In genomic region chr7:108328174-108328651, GRCh38 we compare ENCODE assay signal across 8 cellular contexts.
A peak's percentile ranks its signal among the peaks of the same experiment; 100 is the strongest.
DNase-seq lines count a peak whose midpoint lies in the region; ATAC-seq and TF ChIP-seq lines count a peak whose summit lies in the region.

No MANE protein-coding gene starts in this region.

- CTCF ChIA-PET in HEK293 (lab: Yijun Ruan, JAX): interaction anchor here (0.6 to 1.4 kb wide), 3 partner anchors 55 to 124 kb away, joined by 3 read pairs; no protein-coding TSS in a partner anchor
- CTCF ChIA-PET in activated CD4-positive, alpha-beta memory T cell treated with anti-CD3 and anti-CD28 coated beads for 36 hours (lab: Charles Lee): no interaction called here

- no peaks in the 10 kb centered on the region for H3K36me3 Mint-ChIP-seq in activated CD4-positive, alpha-beta memory T cell treated with anti-CD3 and anti-CD28 coated beads for 36 hours

- intact Hi-C loops in left colon (cut with DNase I, micrococcal nuclease): no loop called here
- intact Hi-C loops in activated CD4-positive, alpha-beta memory T cell treated with anti-CD3 and anti-CD28 coated beads for 36 hours (cut with micrococcal nuclease): no loop called here

- H3K36me3 ChIP-seq in HEK293 (ENCODE audit: control insufficient read depth in 2 of 2, insufficient read depth in 1 of 2, low read length in 2 of 2): no peaks in the 10 kb centered on the region
- H3K36me3 ChIP-seq in HUES64 (ENCODE audit: insufficient read depth, low read length): no peaks in the 10 kb centered on the region

- ATAC-seq in GM19023 (IDR thresholded peaks at IDR 0.05; ENCODE audit: unreplicated experiment): peak; percentile 56
- peak; percentile 42 for ATAC-seq in left colon

- no peaks in the 10 kb centered on the region for H3K27me3 ChIP-seq in HUES64 (ENCODE audit: insufficient read depth, low read length)

- 80% methylated on average over 2 of the region's 2 CpGs for WGBS in HUES64

- TF ChIP-seq CTCF in HEK293 (tag by site-specific recombination; IDR thresholded peaks at IDR 0.05): no peak

- DNase-seq in left colon: no peak
- DNase-seq in SIG-M5 treated with dmso at 0.1 percent for 504 hours (lab: John Stamatoyannopoulos, UW; ENCODE audit: unreplicated experiment): no peak
- no peak for DNase-seq in activated CD4-positive, alpha-beta memory T cell treated with anti-CD3 and anti-CD28 coated beads for 36 hours
- DNase-seq in DMS114 treated with DMSO at 0.1 percent for 48 hours (lab: John Stamatoyannopoulos, UW; ENCODE audit: unreplicated experiment): no peak
- no peak for DNase-seq in NCI-H748 (lab: John Stamatoyannopoulos, UW; ENCODE audit: unreplicated experiment)

- no peak overlapping the region for H3K4me3 Mint-ChIP-seq in activated CD4-positive, alpha-beta memory T cell treated with anti-CD3 and anti-CD28 coated beads for 36 hours

- H3K4me3 ChIP-seq in HEK293 (ENCODE audit: low read depth, low read length): no peak overlapping the region
- H3K4me3 ChIP-seq in HUES64 (ENCODE audit: low read length): peak overlapping the region; percentile 38; the same call in 1 of the 2 replicates

- H3K27me3 Mint-ChIP-seq in activated CD4-positive, alpha-beta memory T cell treated with anti-CD3 and anti-CD28 coated beads for 36 hours: peaks cover 2% of the 10 kb centered on the region

- no peaks in the 10 kb centered on the region for H3K9me3 Mint-ChIP-seq in activated CD4-positive, alpha-beta memory T cell treated with anti-CD3 and anti-CD28 coated beads for 36 hours

- no peaks in the 10 kb centered on the region for H3K4me1 Mint-ChIP-seq in activated CD4-positive, alpha-beta memory T cell treated with anti-CD3 and anti-CD28 coated beads for 36 hours (ENCODE audit: low read depth)

- H3K9ac ChIP-seq in HUES64 (ENCODE audit: low read depth, low read length): 0 out of 2 replicates have a peak overlapping the region, but pooled peaks have one; percentile 22

- POLR2A ChIA-PET in HEK293 (lab: Yijun Ruan, JAX): no interaction called here
- POLR2A ChIA-PET in activated CD4-positive, alpha-beta memory T cell treated with anti-CD3 and anti-CD28 coated beads for 36 hours (lab: Charles Lee): no interaction called here

- H3K9me3 ChIP-seq in HEK293 (ENCODE audit: control insufficient read depth, insufficient read depth, low read depth, low read length): no peaks in the 10 kb centered on the region
- H3K9me3 ChIP-seq in HUES64 (ENCODE audit: insufficient read depth, low read depth, low read length): no peaks in the 10 kb centered on the region

- H3K27ac ChIP-seq in HEK293 (ENCODE audit: extremely low read depth, low read depth, low read length) (no peak overlapping the region), HUES64 (ENCODE audit: low read depth, low read length) (no peak overlapping the region)

- H3K4me1 ChIP-seq in HEK293 (ENCODE audit: control insufficient read depth, insufficient read depth, low read length): peaks cover 15% of the 10 kb centered on the region
- peaks cover 66% of the 10 kb centered on the region for H3K4me1 ChIP-seq in HUES64 (ENCODE audit: insufficient read depth, low read length)

- H3K27ac Mint-ChIP-seq in activated CD4-positive, alpha-beta memory T cell treated with anti-CD3 and anti-CD28 coated beads for 36 hours: no peak overlapping the region

TF ChIP-seq in HEK293, 187 proteins besides CTCF, POLR2A, EP300 and RAD21:
- TF ChIP-seq ZNF433 (tag by site-specific recombination; IDR thresholded peaks at IDR 0.05; ENCODE audit: low read depth) (no peak), REPIN1 (tag by site-specific recombination; IDR thresholded peaks at IDR 0.05; ENCODE audit: low read depth) (no peak), ZNF585B (tag by site-specific recombination; IDR thresholded peaks at IDR 0.05) (no peak), OSR2 (tag by site-specific recombination; IDR thresholded peaks at IDR 0.05) (peak; percentile 21; the same call in 1 of the 2 replicates), ZNF623 (tag by site-specific recombination; IDR thresholded peaks at IDR 0.05) (no peak), ZNF311 (tag by site-specific recombination; IDR thresholded peaks at IDR 0.05; ENCODE audit: borderline replicate concordance) (no peak), ZNF391 (tag by site-specific recombination; IDR thresholded peaks at IDR 0.05; ENCODE audit: borderline replicate concordance, low read depth) (no peak), TCF7L2 (IDR thresholded peaks at IDR 0.05; ENCODE audit: borderline replicate concordance, low read depth, low read length) (peak; percentile 25; the same call in 1 of the 2 replicates), ZSCAN16 (tag by site-specific recombination; IDR thresholded peaks at IDR 0.05) (no peak), BCL6B (tag by site-specific recombination; IDR thresholded peaks at IDR 0.05) (no peak), GLIS1 (tag by site-specific recombination; IDR thresholded peaks at IDR 0.05) (peak; percentile 34; the same call in 1 of the 2 replicates)
- TF ChIP-seq, protein P1, sequence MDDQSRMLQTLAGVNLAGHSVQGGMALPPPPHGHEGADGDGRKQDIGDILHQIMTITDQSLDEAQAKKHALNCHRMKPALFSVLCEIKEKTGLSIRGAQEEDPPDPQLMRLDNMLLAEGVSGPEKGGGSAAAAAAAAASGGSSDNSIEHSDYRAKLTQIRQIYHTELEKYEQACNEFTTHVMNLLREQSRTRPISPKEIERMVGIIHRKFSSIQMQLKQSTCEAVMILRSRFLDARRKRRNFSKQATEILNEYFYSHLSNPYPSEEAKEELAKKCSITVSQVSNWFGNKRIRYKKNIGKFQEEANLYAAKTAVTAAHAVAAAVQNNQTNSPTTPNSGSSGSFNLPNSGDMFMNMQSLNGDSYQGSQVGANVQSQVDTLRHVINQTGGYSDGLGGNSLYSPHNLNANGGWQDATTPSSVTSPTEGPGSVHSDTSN (CRISPR knock-in tag; IDR thresholded peaks at IDR 0.05): no peak
- TF ChIP-seq, protein P2, sequence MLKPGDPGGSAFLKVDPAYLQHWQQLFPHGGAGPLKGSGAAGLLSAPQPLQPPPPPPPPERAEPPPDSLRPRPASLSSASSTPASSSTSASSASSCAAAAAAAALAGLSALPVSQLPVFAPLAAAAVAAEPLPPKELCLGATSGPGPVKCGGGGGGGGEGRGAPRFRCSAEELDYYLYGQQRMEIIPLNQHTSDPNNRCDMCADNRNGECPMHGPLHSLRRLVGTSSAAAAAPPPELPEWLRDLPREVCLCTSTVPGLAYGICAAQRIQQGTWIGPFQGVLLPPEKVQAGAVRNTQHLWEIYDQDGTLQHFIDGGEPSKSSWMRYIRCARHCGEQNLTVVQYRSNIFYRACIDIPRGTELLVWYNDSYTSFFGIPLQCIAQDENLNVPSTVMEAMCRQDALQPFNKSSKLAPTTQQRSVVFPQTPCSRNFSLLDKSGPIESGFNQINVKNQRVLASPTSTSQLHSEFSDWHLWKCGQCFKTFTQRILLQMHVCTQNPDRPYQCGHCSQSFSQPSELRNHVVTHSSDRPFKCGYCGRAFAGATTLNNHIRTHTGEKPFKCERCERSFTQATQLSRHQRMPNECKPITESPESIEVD (tag by site-specific recombination; IDR thresholded peaks at IDR 0.05): peak; percentile 60
